ENCODE assay signal across 19 cellular contexts in genomic region chr2:28979041-28979440, GRCh38. TPM values are rescaled to one million over a fixed set of nuclear protein-coding genes. Genes with fewer than 3 reads are reported as not detected.
DNase-seq lines count a peak whose midpoint lies in the region; ATAC-seq and TF ChIP-seq lines count a peak whose summit lies in the region.
"Had no signal": no experiment of that assay in that cellular context is flagged by ENCODE, and none has a peak within 500 bp of the region (broad histone marks: within the 10 kb centered on the region; RNA-seq: fewer than 3 reads in every experiment).

No MANE protein-coding gene starts in this region.

- H3K36me3 Mint-ChIP-seq in Caco-2 (ENCODE audit: insufficient read depth, unreplicated experiment), result peaks cover 6% of the 10 kb centered on the region
- no peaks in the 10 kb centered on the region for H3K36me3 Mint-ChIP-seq in central memory CD8-positive, alpha-beta T cell (ENCODE audit: insufficient read depth)
- H3K36me3 Mint-ChIP-seq in activated CD8-positive, alpha-beta T cell treated with anti-CD3 and anti-CD28 coated beads, Interleukin-2, amount 10 ng/mL, durations not matched to agents 7 days and 5 days (ENCODE audit: low read depth), result no peaks in the 10 kb centered on the region

- H3K4me2 ChIP-seq in neuronal stem cell (ENCODE audit: insufficient read depth, low read length, poor library complexity, severe bottlenecking), result no peak overlapping the region
- H3K4me2 ChIP-seq: KMS-11 had no signal

- CTCF ChIA-PET in Caco-2 (lab: Charles Lee), result no interaction called here
- CTCF ChIA-PET in activated CD8-positive, alpha-beta T cell treated with anti-CD3 and anti-CD28 coated beads, Interleukin-2, amount 10 ng/mL, durations not matched to agents 7 days and 5 days (lab: Charles Lee), result no interaction called here

- peak overlapping the region; percentile 64 for H3K27ac Mint-ChIP-seq in Caco-2 (ENCODE audit: unreplicated experiment)
- peak overlapping the region; percentile 60 for H3K27ac Mint-ChIP-seq in central memory CD8-positive, alpha-beta T cell (ENCODE audit: low read depth)
- H3K27ac Mint-ChIP-seq in activated CD8-positive, alpha-beta T cell treated with anti-CD3 and anti-CD28 coated beads, Interleukin-2, amount 10 ng/mL, durations not matched to agents 7 days and 5 days, result no peak overlapping the region
- H3K27ac Mint-ChIP-seq: HFFc6 had no signal

- H3K4me1 Mint-ChIP-seq in Caco-2 (ENCODE audit: low read depth, unreplicated experiment), result peaks cover 9% of the 10 kb centered on the region
- no peaks in the 10 kb centered on the region for H3K4me1 Mint-ChIP-seq in central memory CD8-positive, alpha-beta T cell
- peaks cover 3% of the 10 kb centered on the region for H3K4me1 Mint-ChIP-seq in activated CD8-positive, alpha-beta T cell treated with anti-CD3 and anti-CD28 coated beads, Interleukin-2, amount 10 ng/mL, durations not matched to agents 7 days and 5 days (ENCODE audit: low read depth)

- no peak overlapping the region for H3K27ac ChIP-seq in neuronal stem cell (replicated peaks; ENCODE audit: low read length)
- H3K27ac ChIP-seq in uterus, result no peak overlapping the region
- H3K27ac ChIP-seq: KMS-11 had no signal

- DNase-seq in Caco-2 (no peak), HK-2 (ENCODE audit: unreplicated experiment) (peak; percentile 17), neuronal stem cell (ENCODE audit: low spot score) (no peak), uterus (no peak), NCI-H748 (lab: John Stamatoyannopoulos, UW; ENCODE audit: unreplicated experiment) (no peak)
- DNase-seq in central memory CD8-positive, alpha-beta T cell (ENCODE audit: low spot score in 2 of 2), result no peak
- DNase-seq in activated CD8-positive, alpha-beta T cell treated with anti-CD3 and anti-CD28 coated beads, Interleukin-2, amount 10 ng/mL, durations not matched to agents 7 days and 5 days, result no peak
- DNase-seq: Calu3, DMS79, GOT3, HFFc6, MM.1S, NCI-H1105, NCI-H187, NCI-H446 treated with DMSO at 0.1 percent for 48 hours had no signal

- H2AFZ ChIP-seq in neuronal stem cell (ENCODE audit: low read length), result no peak overlapping the region

- H2BK5ac ChIP-seq in neuronal stem cell (ENCODE audit: low read length), result no peak overlapping the region

- H4K8ac ChIP-seq in neuronal stem cell (ENCODE audit: low read depth, low read length), result peak overlapping the region; percentile 52

- H3K23ac ChIP-seq in neuronal stem cell (ENCODE audit: low read depth, low read length, poor library complexity), result no peak overlapping the region

- no peaks in the 10 kb centered on the region for H3K27me3 Mint-ChIP-seq in Caco-2 (ENCODE audit: insufficient read depth, unreplicated experiment)
- H3K27me3 Mint-ChIP-seq in central memory CD8-positive, alpha-beta T cell, result no peaks in the 10 kb centered on the region
- no peaks in the 10 kb centered on the region for H3K27me3 Mint-ChIP-seq in activated CD8-positive, alpha-beta T cell treated with anti-CD3 and anti-CD28 coated beads, Interleukin-2, amount 10 ng/mL, durations not matched to agents 7 days and 5 days (ENCODE audit: low read depth)

- H3K27me3 ChIP-seq in Caco-2 (replicated peaks; ENCODE audit: control insufficient read depth, insufficient read depth, low read length) (no peaks in the 10 kb centered on the region), neuronal stem cell (ENCODE audit: control insufficient read depth in 3 of 3, insufficient read depth in 3 of 3, low read depth in 1 of 3, low read length in 3 of 3) (peaks cover 0 to 14% (median 0%) of the 10 kb centered on the region in 3 experiments), uterus (no peaks in the 10 kb centered on the region)

- H3K79me1 ChIP-seq in neuronal stem cell (ENCODE audit: low read depth, low read length), result no peaks in the 10 kb centered on the region

- H3K4me3 ChIP-seq in Caco-2 (ENCODE audit: low read depth, low read length) (no peak overlapping the region), neuronal stem cell (ENCODE audit: low read length in 2 of 2) (no peak overlapping the region), uterus (no peak overlapping the region)
- H3K4me3 ChIP-seq: GM12878 had no signal

- no peak overlapping the region for H3K9ac ChIP-seq in neuronal stem cell (ENCODE audit: low read depth, low read length, poor library complexity)
- H3K9ac ChIP-seq: KMS-11 had no signal

- H3K4ac ChIP-seq in neuronal stem cell (ENCODE audit: low read length), result no peak overlapping the region

- H3K18ac ChIP-seq in neuronal stem cell (ENCODE audit: low read length), result peak overlapping the region; percentile 67

- TF ChIP-seq POLR2A in uterus (IDR thresholded peaks at IDR 0.05), result no peak

- H3K9me3 ChIP-seq in Caco-2 (no peaks in the 10 kb centered on the region), neuronal stem cell (replicated peaks in 1 of 2; ENCODE audit: control insufficient read depth in 2 of 2, insufficient read depth in 1 of 2, low read depth in 1 of 2, low read length in 2 of 2) (no peaks in the 10 kb centered on the region), uterus (no peaks in the 10 kb centered on the region)

- peak overlapping the region; percentile 16 for H2BK120ac ChIP-seq in neuronal stem cell (ENCODE audit: low read depth, low read length)

- ATAC-seq in central memory CD8-positive, alpha-beta T cell (replicated peaks; ENCODE audit: extremely low read depth, poor library complexity, severe bottlenecking), result no peak
- ATAC-seq in GM18907 (IDR thresholded peaks at IDR 0.05; ENCODE audit: unreplicated experiment), result no peak
- ATAC-seq in activated CD8-positive, alpha-beta T cell treated with anti-CD3 and anti-CD28 coated beads, Interleukin-2, amount 10 ng/mL, durations not matched to agents 7 days and 5 days, result no peak
- ATAC-seq: GM12878 had no signal

- H2BK15ac ChIP-seq in neuronal stem cell (ENCODE audit: low read length), result peak overlapping the region; percentile 41

- WGBS in neuronal stem cell (ENCODE audit: extremely low coverage in 2 of 2, insufficient read length in 2 of 2, insufficient replicate concordance in 1 of 2), 2 donors, result no CpG with 5 or more reads among the region's 7 CpGs

- H3K36me3 ChIP-seq in Caco-2 (ENCODE audit: control insufficient read depth, insufficient read depth, low read length) (no peaks in the 10 kb centered on the region), neuronal stem cell (replicated peaks in 1 of 2; ENCODE audit: control insufficient read depth in 2 of 2, insufficient read depth in 2 of 2, low read length in 2 of 2) (no peaks in the 10 kb centered on the region), uterus (no peaks in the 10 kb centered on the region)

- no peak for TF ChIP-seq CTCF in Caco-2 (IDR thresholded peaks at IDR 0.05; ENCODE audit: insufficient read depth in 1 of 2, low read depth in 1 of 2, low read length in 1 of 2, severe bottlenecking in 1 of 2, unreplicated experiment in 1 of 2)
- no peak for TF ChIP-seq CTCF in uterus (IDR thresholded peaks at IDR 0.05)

- no peak overlapping the region for H3K14ac ChIP-seq in neuronal stem cell (ENCODE audit: low read length)

- H3K4me1 ChIP-seq in Caco-2, result peaks cover 16% of the 10 kb centered on the region
- peaks cover 12 to 19% of the 10 kb centered on the region in 2 donors for H3K4me1 ChIP-seq in neuronal stem cell (ENCODE audit: control insufficient read depth in 2 of 2, insufficient read depth in 1 of 2, low read depth in 1 of 2, low read length in 2 of 2)
- no peaks in the 10 kb centered on the region for H3K4me1 ChIP-seq in uterus

- no peak overlapping the region for H3K4me3 Mint-ChIP-seq in Caco-2 (ENCODE audit: unreplicated experiment)
- no peak overlapping the region for H3K4me3 Mint-ChIP-seq in central memory CD8-positive, alpha-beta T cell
- no peak overlapping the region for H3K4me3 Mint-ChIP-seq in activated CD8-positive, alpha-beta T cell treated with anti-CD3 and anti-CD28 coated beads, Interleukin-2, amount 10 ng/mL, durations not matched to agents 7 days and 5 days
- H3K4me3 Mint-ChIP-seq: HFFc6 had no signal

- H2BK12ac ChIP-seq in neuronal stem cell (ENCODE audit: low read length), result no peak overlapping the region

- peaks cover 7% of the 10 kb centered on the region for H3K9me3 Mint-ChIP-seq in Caco-2 (ENCODE audit: unreplicated experiment)
- no peaks in the 10 kb centered on the region for H3K9me3 Mint-ChIP-seq in central memory CD8-positive, alpha-beta T cell
- no peaks in the 10 kb centered on the region for H3K9me3 Mint-ChIP-seq in activated CD8-positive, alpha-beta T cell treated with anti-CD3 and anti-CD28 coated beads, Interleukin-2, amount 10 ng/mL, durations not matched to agents 7 days and 5 days (ENCODE audit: insufficient read depth)
- H3K9me3 Mint-ChIP-seq: HFFc6 had no signal

- peak overlapping the region; percentile 23 for H2AK5ac ChIP-seq in neuronal stem cell (ENCODE audit: low read depth, low read length)

- intact Hi-C loops in Caco-2 (cut with micrococcal nuclease; ENCODE audit: unreplicated experiment), result no loop called here
- intact Hi-C loops in uterus (cut with DNase I; ENCODE audit: low total_unique reads), result no loop called here

- H4K91ac ChIP-seq in neuronal stem cell (ENCODE audit: low read depth, low read length, poor library complexity), result no peak overlapping the region

- POLR2A ChIA-PET in Caco-2 (lab: Charles Lee), result no interaction called here
- POLR2A ChIA-PET in activated CD8-positive, alpha-beta T cell treated with anti-CD3 and anti-CD28 coated beads, Interleukin-2, amount 10 ng/mL, durations not matched to agents 7 days and 5 days (lab: Charles Lee), result no interaction called here

- no TSS peak for BruUV-seq in Caco-2 (replicated peaks; lab: Mats Ljungman, UMichigan)

RNA-seq across cellular contexts. Expression of gene TOGARAM2, which starts 2.1 kb away (rescaled TPM):
- total RNA-seq in Caco-2 (2022) (0.61 and 1.3 TPM in 2 replicates), uterus (1 to 10 TPM in 1 of 4 donors, under 1 TPM in 1, not detected in 2; 0.61 to 1.5 TPM)
- 0.06 TPM for polyA plus RNA-seq in neuronal stem cell (2013, experiment 1 of 2)
- polyA plus RNA-seq in neuronal stem cell (2013, experiment 2 of 2), result 0.06 TPM
- 10 to 100 TPM; 10.0 to 10.5 TPM for total RNA-seq in activated CD8-positive, alpha-beta T cell treated with anti-CD3 and anti-CD28 coated beads, Interleukin-2, amount 10 ng/mL, durations not matched to agents 7 days and 5 days
- total RNA-seq: HFFc6, RPMI7951 had no signal
